Comparison of ENCODE assay signal across 7 cellular contexts in genomic region chr19:48715276-48715675, GRCh38. TPM values are rescaled to one million over a fixed set of nuclear protein-coding genes. Genes with fewer than 3 reads are reported as not detected.
DNase-seq lines count a peak whose midpoint lies in the region; ATAC-seq and FAIRE-seq lines count a peak whose summit lies in the region.
"Had no signal": no experiment of that assay in that cellular context is flagged by ENCODE, and none has a peak within 500 bp of the region (broad histone marks: within the 10 kb centered on the region; RNA-seq: fewer than 3 reads in every experiment).

No MANE protein-coding gene starts in this region.

- no peaks in the 10 kb centered on the region for H3K27me3 Mint-ChIP-seq in activated T-helper 17 cell treated with anti-CD3 and anti-CD28 coated beads, Interleukin-2, amount 50 U/mL, for 72 hours
- no peaks in the 10 kb centered on the region for H3K27me3 Mint-ChIP-seq in naive B cell

- peak overlapping the region; percentile 83 for H3K27ac Mint-ChIP-seq in activated T-helper 17 cell treated with anti-CD3 and anti-CD28 coated beads, Interleukin-2, amount 50 U/mL, for 72 hours
- no peak overlapping the region for H3K27ac Mint-ChIP-seq in naive B cell

- peak overlapping the region; percentile 90 for H3K4me3 Mint-ChIP-seq in activated T-helper 17 cell treated with anti-CD3 and anti-CD28 coated beads, Interleukin-2, amount 50 U/mL, for 72 hours
- peak overlapping the region; percentile 78 to 93 (median 88) for H3K4me3 Mint-ChIP-seq in naive B cell

- H3K36me3 Mint-ChIP-seq in activated T-helper 17 cell treated with anti-CD3 and anti-CD28 coated beads, Interleukin-2, amount 50 U/mL, for 72 hours (ENCODE audit: low read depth), result no peaks in the 10 kb centered on the region
- no peaks in the 10 kb centered on the region for H3K36me3 Mint-ChIP-seq in naive B cell

- ATAC-seq in activated T-helper 17 cell treated with anti-CD3 and anti-CD28 coated beads, Interleukin-2, amount 50 U/mL, for 72 hours (replicated peaks), result no peak
- no peak for ATAC-seq in naive B cell (ENCODE audit: low read depth in 2 of 2)
- ATAC-seq in GM19397 (IDR thresholded peaks at IDR 0.05; ENCODE audit: unreplicated experiment), result no peak

- H3K9me3 Mint-ChIP-seq in activated T-helper 17 cell treated with anti-CD3 and anti-CD28 coated beads, Interleukin-2, amount 50 U/mL, for 72 hours, result no peaks in the 10 kb centered on the region
- H3K9me3 Mint-ChIP-seq in naive B cell, result no peaks in the 10 kb centered on the region

- DNase-seq in DMS79 (lab: John Stamatoyannopoulos, UW) (peak; percentile 43), naive B cell (no peak), GM19239 (ENCODE audit: insufficient read length, low spot score) (no peak), activated gamma-delta T cell (lab: John Stamatoyannopoulos, UW) (no peak)
- DNase-seq: effector CD4-positive, alpha-beta T cell had no signal

- peaks cover under 1% of the 10 kb centered on the region for H3K4me1 Mint-ChIP-seq in activated T-helper 17 cell treated with anti-CD3 and anti-CD28 coated beads, Interleukin-2, amount 50 U/mL, for 72 hours
- peaks cover 15 to 37% (median 32%) of the 10 kb centered on the region in 3 donors for H3K4me1 Mint-ChIP-seq in naive B cell

- no peak for FAIRE-seq in GM19239 (lab: Jason Lieb, UNC)

RNA-seq across cellular contexts. Expression of gene MAMSTR, which starts 4.2 kb away (rescaled TPM):
- total RNA-seq in activated T-helper 17 cell treated with anti-CD3 and anti-CD28 coated beads, Interleukin-2, amount 50 U/mL, for 72 hours, result 1 to 10 TPM; 1.1 to 1.7 TPM
- under 1 TPM in 5 of 6 donors, not detected in 1; 0.21 to 0.70 (median 0.31) TPM for polyA plus RNA-seq in naive B cell (ENCODE audit: low read depth in 6 of 6)

RNA-seq across cellular contexts. Expression of gene FUT2, which starts 19.5 kb away (rescaled TPM):
- total RNA-seq in activated T-helper 17 cell treated with anti-CD3 and anti-CD28 coated beads, Interleukin-2, amount 50 U/mL, for 72 hours, result not detected
- under 1 TPM in 3 of 6 donors, not detected in 3; 0.11 to 0.26 (median 0.17) TPM for polyA plus RNA-seq in naive B cell (ENCODE audit: low read depth in 6 of 6)

RNA-seq across cellular contexts. Expression of gene RASIP1, which starts 25.1 kb away (rescaled TPM):
- total RNA-seq in activated T-helper 17 cell treated with anti-CD3 and anti-CD28 coated beads, Interleukin-2, amount 50 U/mL, for 72 hours, result under 1 TPM; 0.19 to 0.67 TPM
- polyA plus RNA-seq in naive B cell (ENCODE audit: low read depth in 6 of 6), result under 1 TPM in 1 of 6 donors, not detected in 5; 0.48 TPM

RNA-seq across cellular contexts. Expression of gene IZUMO1, which starts 31.4 kb away (rescaled TPM):
- not detected for total RNA-seq in activated T-helper 17 cell treated with anti-CD3 and anti-CD28 coated beads, Interleukin-2, amount 50 U/mL, for 72 hours
- polyA plus RNA-seq in naive B cell (ENCODE audit: low read depth in 6 of 6), result not detected

RNA-seq across cellular contexts. Expression of gene FUT1, which starts 37.2 kb away (rescaled TPM):
- total RNA-seq in activated T-helper 17 cell treated with anti-CD3 and anti-CD28 coated beads, Interleukin-2, amount 50 U/mL, for 72 hours, result under 1 TPM; 0.30 to 0.40 TPM
- polyA plus RNA-seq in naive B cell (ENCODE audit: low read depth in 6 of 6), result not detected
